22 cellular contexts compared by ENCODE assay signal in the genomic region with DNA sequence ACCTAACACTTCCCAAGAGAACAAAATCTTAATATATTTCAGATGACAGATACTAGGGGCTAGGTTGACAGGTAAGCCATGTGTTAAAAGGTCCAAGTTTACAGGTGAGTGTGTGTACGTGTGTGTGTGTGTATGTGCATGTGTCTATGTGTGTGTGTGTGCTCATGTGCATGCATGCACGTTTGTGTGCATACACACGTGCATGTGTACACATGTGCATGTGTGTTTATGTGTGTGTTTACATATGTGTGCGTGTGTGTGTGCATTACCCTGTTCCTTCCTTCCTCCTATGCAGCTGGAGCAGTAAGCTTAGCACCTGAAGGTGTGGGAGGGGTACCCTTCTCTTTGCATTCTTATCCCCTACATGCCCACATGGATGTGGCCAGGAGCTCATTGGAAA.
"Had no signal": no experiment of that assay in that cellular context is flagged by ENCODE, and none has a peak within 500 bp of the region (broad histone marks: within the 10 kb centered on the region; RNA-seq: fewer than 3 reads in every experiment).

No MANE protein-coding gene starts in this region.

- H3K36me3 ChIP-seq: left ventricle myocardium inferior, spleen, thyroid gland had no signal

- H3K4me1 ChIP-seq: spleen, thyroid gland had no signal

- H3K36me3 Mint-ChIP-seq: activated naive CD4-positive, alpha-beta T cell treated with anti-CD3 and anti-CD28 coated beads, Interleukin-2, amount 50 U/mL, for 24 hours; naive B cell; T-cell had no signal

- FAIRE-seq: astrocyte, colon had no signal

- H3K4me3 ChIP-seq: left ventricle myocardium inferior, spleen, thyroid gland had no signal

- H3K9me3 Mint-ChIP-seq: activated naive CD4-positive, alpha-beta T cell treated with anti-CD3 and anti-CD28 coated beads, Interleukin-2, amount 50 U/mL, for 24 hours; central memory CD8-positive, alpha-beta T cell had no signal

- H3K27me3 ChIP-seq: spleen, thyroid gland had no signal

- H3K9me3 ChIP-seq: left ventricle myocardium inferior, spleen, thyroid gland had no signal

- H3K27ac Mint-ChIP-seq: activated CD4-positive, alpha-beta T cell treated with anti-CD3 and anti-CD28 coated beads, Interleukin-2, amount 10 ng/mL, durations not matched to agents 7 days and 5 days; activated CD8-positive, alpha-beta T cell treated with anti-CD3 and anti-CD28 coated beads, Interleukin-2, amount 10 ng/mL, durations not matched to agents 7 days and 5 days; activated naive CD4-positive, alpha-beta T cell treated with anti-CD3 and anti-CD28 coated beads, Interleukin-2, amount 50 U/mL, for 24 hours; effector memory CD8-positive, alpha-beta T cell; naive B cell; T-cell; T-helper 2 cell treated with Interferon-gamma antibody and Interleukin-4, amounts not matched to agents 5 μg/mL and 100 μg/mL, for 36 hours had no signal

- H3K27ac ChIP-seq: left ventricle myocardium inferior, spleen, thyroid gland, VCaP had no signal

- DNase-seq: activated CD4-positive, alpha-beta T cell treated with anti-CD3 and anti-CD28 coated beads, Interleukin-2, amount 10 ng/mL, durations not matched to agents 7 days and 5 days; activated CD4-positive, CD25-positive, alpha-beta regulatory T cell treated with anti-CD3 and anti-CD28 coated beads, Interleukin-2, amount 50 U/mL, for 72 hours; activated CD8-positive, alpha-beta T cell treated with anti-CD3 and anti-CD28 coated beads, Interleukin-2, amount 10 ng/mL, durations not matched to agents 7 days and 5 days; activated gamma-delta T cell treated with Interleukin-2 at 50 U/mL for 16 hours; activated T-cell treated with anti-CD3 and anti-CD28 coated beads, Interleukin-2, amount 50 U/mL, for 1 hour; effector memory CD8-positive, alpha-beta T cell; kidney glomerular epithelial cell; left ventricle myocardium inferior; mammary epithelial cell; naive B cell; retina; spleen; stimulated activated CD4-positive, alpha-beta T cell treated with anti-CD3 and anti-CD28 coated beads, Interleukin-4, amount 100 ng/mL, for 1 hour; stimulated activated naive CD4-positive, alpha-beta T cell; T-cell; thyroid gland had no signal

- ATAC-seq: activated CD8-positive, alpha-beta T cell treated with anti-CD3 and anti-CD28 coated beads, Interleukin-2, amount 10 ng/mL, durations not matched to agents 7 days and 5 days; effector memory CD8-positive, alpha-beta T cell; T-cell had no signal
